ENCODE assay signal across 8 cellular contexts in the genomic region with DNA sequence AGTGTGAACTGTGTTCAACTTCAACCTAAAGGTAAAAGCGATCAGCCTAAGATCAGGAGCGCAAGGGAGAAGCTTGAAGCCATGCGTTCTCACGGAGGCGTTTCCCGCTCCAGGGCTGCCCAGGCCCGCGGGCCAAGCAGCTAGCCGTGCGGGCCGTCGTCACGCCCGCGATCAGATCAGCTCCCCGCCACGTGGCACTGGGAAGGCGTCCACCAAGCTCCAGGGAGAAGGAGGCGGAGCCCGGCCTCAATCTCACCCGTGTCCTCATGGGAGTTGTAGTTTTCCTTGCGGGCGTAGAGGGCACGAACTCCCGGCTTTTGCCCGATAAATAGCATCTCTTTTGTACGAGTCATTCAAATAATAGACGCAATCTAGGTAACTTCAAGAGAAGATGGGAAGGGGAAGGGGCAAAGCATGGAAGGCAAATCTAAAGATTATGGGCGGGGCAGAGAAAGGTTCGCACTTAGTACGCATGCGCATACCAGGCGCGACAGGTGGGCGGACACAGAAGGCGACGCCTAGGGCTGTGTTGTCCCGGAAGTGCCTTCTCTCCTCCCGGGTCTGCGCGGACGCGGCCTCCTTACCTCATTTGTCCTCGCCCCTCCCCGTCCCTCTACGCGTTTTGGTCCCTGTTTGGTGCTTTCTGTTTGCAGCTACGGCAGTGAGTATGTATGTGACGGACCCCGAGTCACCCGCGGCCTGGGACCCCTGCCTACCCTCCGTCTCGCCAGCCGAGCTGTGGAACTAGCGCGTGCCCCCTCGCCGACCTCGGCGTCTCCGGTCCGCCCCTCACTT. TPM values are rescaled to one million over a fixed set of nuclear protein-coding genes. Genes with fewer than 3 reads are reported as not detected.
DNase-seq lines count a peak whose midpoint lies in the region; ATAC-seq and TF ChIP-seq lines count a peak whose summit lies in the region.

No MANE protein-coding gene starts in this region.

- H3K9me3 ChIP-seq in breast epithelium (no peaks in the 10 kb centered on the region), iPS-18c (ENCODE audit: control insufficient read depth, insufficient read depth, low read length) (no peaks in the 10 kb centered on the region), skeletal muscle satellite cell (replicated peaks; ENCODE audit: low read length) (no peaks in the 10 kb centered on the region)

- intact Hi-C loops in breast epithelium (cut with DNase I; ENCODE audit: low total_unique reads) = no loop called here

- TF ChIP-seq CTCF in VCaP (conservative IDR thresholded peaks at IDR 0.05) (no peak), breast epithelium (IDR thresholded peaks at IDR 0.05) (peak in 1 of 3 donors; percentile 1)

- peak overlapping the region; percentile 88 for H3K4me2 ChIP-seq in skeletal muscle satellite cell (ENCODE audit: low read length)

- no peaks in the 10 kb centered on the region for H3K36me3 ChIP-seq in ACC112 (ENCODE audit: insufficient read depth, low read length)
- H3K36me3 ChIP-seq in breast epithelium = no peaks in the 10 kb centered on the region
- no peaks in the 10 kb centered on the region for H3K36me3 ChIP-seq in skeletal muscle satellite cell (ENCODE audit: insufficient read depth, low read length)

- no peaks in the 10 kb centered on the region for H3K27me3 ChIP-seq in ACC112 (ENCODE audit: insufficient read depth, low read length)
- H3K27me3 ChIP-seq in breast epithelium = no peaks in the 10 kb centered on the region
- peaks cover 5% of the 10 kb centered on the region for H3K27me3 ChIP-seq in skeletal muscle satellite cell (ENCODE audit: control insufficient read depth, insufficient read depth, low read length)

- peak; percentile 94 for DNase-seq in NCI-H2196 (lab: John Stamatoyannopoulos, UW; ENCODE audit: unreplicated experiment)
- DNase-seq in breast epithelium (ENCODE audit: low spot score in 2 of 2) = peak; percentile 89 to 91

- peak; percentile 51 for TF ChIP-seq POLR2A in breast epithelium (IDR thresholded peaks at IDR 0.05)

- H3K4me1 ChIP-seq in ACC112 (ENCODE audit: control insufficient read depth, insufficient read depth, low read length, unreplicated experiment) = peaks cover 21% of the 10 kb centered on the region
- H3K4me1 ChIP-seq in breast epithelium = no peaks in the 10 kb centered on the region
- peaks cover 9% of the 10 kb centered on the region for H3K4me1 ChIP-seq in skeletal muscle satellite cell (ENCODE audit: control insufficient read depth, insufficient read depth, low read length)

- H3K4me3 ChIP-seq in ACC112 (ENCODE audit: low read depth, low read length) (peak overlapping the region; percentile 93), breast epithelium (peak overlapping the region; percentile 85 to 95 (median 86)), iPS-18c (ENCODE audit: insufficient read depth, low read depth, low read length) (peak overlapping the region; percentile 81), skeletal muscle satellite cell (ENCODE audit: low read length) (peak overlapping the region; percentile 86)

- peak overlapping the region; percentile 98 for H2AFZ ChIP-seq in ACC112 (ENCODE audit: low read length, unreplicated experiment)

- peak overlapping the region; percentile 92 for H3K9ac ChIP-seq in skeletal muscle satellite cell (ENCODE audit: low read depth, low read length)

- peak overlapping the region; percentile 53 for H3K27ac ChIP-seq in ACC112 (ENCODE audit: low read depth, low read length)
- peak overlapping the region; percentile 87 for H3K27ac ChIP-seq in VCaP
- H3K27ac ChIP-seq in breast epithelium = peak overlapping the region; percentile 90 to 91

- peaks cover 42% of the 10 kb centered on the region for H3K79me2 ChIP-seq in ACC112 (ENCODE audit: control insufficient read depth, insufficient read depth, low read length, unreplicated experiment)

- ATAC-seq in GM18870 (IDR thresholded peaks at IDR 0.05; ENCODE audit: unreplicated experiment) (peak; percentile 64), HG03108 (IDR thresholded peaks at IDR 0.05; ENCODE audit: unreplicated experiment) (peak; percentile 81)

RNA-seq across cellular contexts. Expression of gene ZCCHC7, which starts 40.8 kb away (rescaled TPM):
- total RNA-seq in breast epithelium = 10 to 100 TPM; 19.8 to 29.1 (median 26.9) TPM
- 15.7 and 20.8 TPM in 2 replicates for total RNA-seq in skeletal muscle satellite cell (2012; rRNA removed)

RNA-seq across cellular contexts. Expression of gene PAX5, which starts 45.5 kb away (rescaled TPM):
- under 1 TPM in 1 of 3 donors, not detected in 2; 0.59 TPM for total RNA-seq in breast epithelium
- total RNA-seq in skeletal muscle satellite cell (2012; rRNA removed) = not detected in 2 replicates

Comparison
In these comparisons a context has a peak if more than half of its experiments do, and no peak if none do; other contexts are left out.
1. Peak in every context shown above with its lines: DNase-seq, ATAC-seq, H3K4me3 ChIP-seq and H3K27ac ChIP-seq.